ENCODE assay signal across 15 cellular contexts in the genomic region with DNA sequence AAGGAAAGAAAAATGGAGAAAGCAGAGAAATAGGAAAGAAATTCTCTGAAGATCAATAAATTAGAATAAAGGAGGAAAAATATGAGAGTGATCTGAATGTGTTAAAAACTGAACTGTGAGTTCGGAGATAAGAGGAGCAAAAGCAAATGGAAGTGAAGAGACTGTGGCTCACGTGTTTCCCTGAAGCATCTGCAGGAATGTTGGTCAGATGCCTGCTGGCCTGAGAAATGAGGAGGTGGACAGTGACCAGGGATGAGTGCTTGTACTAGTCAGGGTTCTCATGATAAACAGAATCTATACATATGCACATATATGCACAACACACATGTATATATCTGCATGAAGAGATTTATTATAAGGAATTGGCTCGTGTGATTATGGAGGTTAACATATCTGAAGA.
A peak's percentile ranks its signal among the peaks of the same experiment; 100 is the strongest.
DNase-seq lines count a peak whose midpoint lies in the region; ATAC-seq and TF ChIP-seq lines count a peak whose summit lies in the region.
"Had no signal": no experiment of that assay in that cellular context is flagged by ENCODE, and none has a peak within 500 bp of the region (broad histone marks: within the 10 kb centered on the region; RNA-seq: fewer than 3 reads in every experiment).

No MANE protein-coding gene starts in this region.

- H3K4me1 Mint-ChIP-seq in naive thymus-derived CD8-positive, alpha-beta T cell, result peaks cover 37 to 61% (median 55%) of the 10 kb centered on the region in 4 donors
- H3K4me1 Mint-ChIP-seq in activated CD4-positive, alpha-beta T cell treated with anti-CD3 and anti-CD28 coated beads, Interleukin-2, amount 10 ng/mL, durations not matched to agents 24 days and 14 days, result peaks cover 36% of the 10 kb centered on the region

- H3K4me3 ChIP-seq in AG10803 (ENCODE audit: low read length), result no peak overlapping the region
- no peak overlapping the region for H3K4me3 ChIP-seq in DND-41 (ENCODE audit: low read depth in 1 of 2, low read length in 2 of 2)
- H3K4me3 ChIP-seq in adipocyte (ENCODE audit: low read length), result no peak overlapping the region
- H3K4me3 ChIP-seq: right atrium auricular region had no signal

- POLR2A ChIA-PET in naive thymus-derived CD8-positive, alpha-beta T cell (lab: Charles Lee), result interaction anchor here (1.3 kb wide), 1 partner anchor 111 kb away, joined by 4 read pairs; no protein-coding TSS in a partner anchor

- no peak overlapping the region; the same call in 1 of the 2 replicates for H3K4me2 ChIP-seq in DND-41 (ENCODE audit: insufficient read depth, low read length)

- peak overlapping the region; percentile 45; the same call in 1 of the 2 replicates for H3K9ac ChIP-seq in DND-41 (ENCODE audit: low read depth, low read length)
- H3K9ac ChIP-seq in adipocyte (ENCODE audit: low read length), result no peak overlapping the region

- H3K79me2 ChIP-seq in DND-41 (ENCODE audit: insufficient read depth, low read length), result no peaks in the 10 kb centered on the region

- TF ChIP-seq CTCF in AG10803 (conservative IDR thresholded peaks at IDR 0.05; ENCODE audit: low read length), result no peak
- no peak for TF ChIP-seq CTCF in DND-41 (IDR thresholded peaks at IDR 0.05; ENCODE audit: borderline replicate concordance, extremely low read depth, low read length, poor library complexity, severe bottlenecking)

- H3K27ac Mint-ChIP-seq in naive thymus-derived CD8-positive, alpha-beta T cell, result peak overlapping the region in 8 of 10 donors; percentile 35 to 95 (median 78)
- H3K27ac Mint-ChIP-seq in activated CD4-positive, alpha-beta T cell treated with anti-CD3 and anti-CD28 coated beads, Interleukin-2, amount 10 ng/mL, durations not matched to agents 24 days and 14 days, result no peak overlapping the region
- H3K27ac Mint-ChIP-seq: HFFc6 had no signal

- peaks cover 0 to 2% (median 0%) of the 10 kb centered on the region in 9 donors for H3K9me3 Mint-ChIP-seq in naive thymus-derived CD8-positive, alpha-beta T cell
- peaks cover 4% of the 10 kb centered on the region for H3K9me3 Mint-ChIP-seq in activated CD4-positive, alpha-beta T cell treated with anti-CD3 and anti-CD28 coated beads, Interleukin-2, amount 10 ng/mL, durations not matched to agents 24 days and 14 days

- H3K4me1 ChIP-seq in DND-41 (ENCODE audit: insufficient read depth, low read length) (peaks cover 31% of the 10 kb centered on the region), adipocyte (ENCODE audit: control insufficient read depth, insufficient read depth, low read length) (peaks cover 19% of the 10 kb centered on the region)
- H3K4me1 ChIP-seq: right atrium auricular region had no signal

- H3K27me3 Mint-ChIP-seq in naive thymus-derived CD8-positive, alpha-beta T cell, result no peaks in the 10 kb centered on the region
- H3K27me3 Mint-ChIP-seq in activated CD4-positive, alpha-beta T cell treated with anti-CD3 and anti-CD28 coated beads, Interleukin-2, amount 10 ng/mL, durations not matched to agents 24 days and 14 days, result peaks cover 4% of the 10 kb centered on the region

- H2AFZ ChIP-seq in DND-41 (ENCODE audit: low read depth, low read length), result no peak overlapping the region

- H3K27ac ChIP-seq in DND-41 (ENCODE audit: low read length), result peak overlapping the region; percentile 90
- H3K27ac ChIP-seq: right atrium auricular region had no signal

- H3K9me3 ChIP-seq in DND-41 (ENCODE audit: insufficient read depth, low read length, severe bottlenecking) (peaks cover under 1% of the 10 kb centered on the region), adipocyte (ENCODE audit: control insufficient read depth, low read length) (no peaks in the 10 kb centered on the region)
- H3K9me3 ChIP-seq: right atrium auricular region had no signal

- no peaks in the 10 kb centered on the region for H4K20me1 ChIP-seq in DND-41 (ENCODE audit: insufficient read depth, low read length)

- ATAC-seq in DND-41 (ENCODE audit: insufficient read depth, low read depth) (no peak), HG02798 (IDR thresholded peaks at IDR 0.05; ENCODE audit: poor library complexity, unreplicated experiment) (no peak)
- ATAC-seq in naive thymus-derived CD8-positive, alpha-beta T cell, result no peak
- ATAC-seq: esophagus mucosa had no signal

- H3K27me3 ChIP-seq in DND-41 (ENCODE audit: insufficient read depth, low read length, poor library complexity), result no peaks in the 10 kb centered on the region
- H3K27me3 ChIP-seq in adipocyte (replicated peaks; ENCODE audit: control insufficient read depth, insufficient read depth, low read length), result no peaks in the 10 kb centered on the region
- H3K27me3 ChIP-seq: right atrium auricular region had no signal

- intact Hi-C loops in activated CD4-positive, alpha-beta T cell treated with anti-CD3 and anti-CD28 coated beads, Interleukin-2, amount 10 ng/mL, durations not matched to agents 24 days and 14 days (cut with micrococcal nuclease), result no loop called here

- no peaks in the 10 kb centered on the region for H3K36me3 Mint-ChIP-seq in naive thymus-derived CD8-positive, alpha-beta T cell
- H3K36me3 Mint-ChIP-seq in activated CD4-positive, alpha-beta T cell treated with anti-CD3 and anti-CD28 coated beads, Interleukin-2, amount 10 ng/mL, durations not matched to agents 24 days and 14 days (ENCODE audit: low read depth), result peaks cover 14% of the 10 kb centered on the region

- H3K36me3 ChIP-seq in DND-41 (ENCODE audit: insufficient read depth, low read length), result no peaks in the 10 kb centered on the region
- no peaks in the 10 kb centered on the region for H3K36me3 ChIP-seq in adipocyte (ENCODE audit: control insufficient read depth, insufficient read depth, low read length, severe bottlenecking)
- H3K36me3 ChIP-seq: right atrium auricular region had no signal

- H3K4me3 Mint-ChIP-seq in naive thymus-derived CD8-positive, alpha-beta T cell, result peak overlapping the region in 7 of 10 donors; percentile 24 to 58 (median 37)
- H3K4me3 Mint-ChIP-seq in activated CD4-positive, alpha-beta T cell treated with anti-CD3 and anti-CD28 coated beads, Interleukin-2, amount 10 ng/mL, durations not matched to agents 24 days and 14 days, result no peak overlapping the region
- H3K4me3 Mint-ChIP-seq: HFFc6 had no signal

- DNase-seq in AG10803 (ENCODE audit: low read depth) (peak; percentile 2), DND-41 (no peak), adipocyte (ENCODE audit: low read depth) (peak; percentile 19), NCI-H774 (lab: John Stamatoyannopoulos, UW) (no peak), GM19238 (ENCODE audit: insufficient read length, low spot score) (no peak)
- no peak for DNase-seq in naive thymus-derived CD8-positive, alpha-beta T cell
- DNase-seq in activated CD4-positive, alpha-beta T cell treated with anti-CD3 and anti-CD28 coated beads, Interleukin-2, amount 10 ng/mL, durations not matched to agents 24 days and 14 days, result no peak
- DNase-seq: activated effector memory CD4-positive, alpha-beta T cell treated with anti-CD3 and anti-CD28 coated beads, Interleukin-2, amount 50 U/mL, for 16 hours; head of caudate nucleus; HFFc6; stimulated activated CD4-positive, alpha-beta T cell treated with anti-CD3 and anti-CD28 coated beads, Interleukin-2, amount 100 ng/mL, for 24 hours; substantia nigra had no signal

Comparison
In these comparisons a context has a peak if more than half of its experiments do, and no peak if none do; other contexts are left out.
1. DNase-seq: peak in AG10803 (single experiment) and adipocyte (single experiment); none in DND-41 (single experiment), naive thymus-derived CD8-positive, alpha-beta T cell (0 of 10), NCI-H774 (single experiment), GM19238 (single experiment) and activated CD4-positive, alpha-beta T cell treated with anti-CD3 and anti-CD28 coated beads, Interleukin-2, amount 10 ng/mL, durations not matched to agents 24 days and 14 days (single experiment).